ENCODE assay signal across 7 cellular contexts in genomic region chr10:87095241-87095945, GRCh38.
DNase-seq lines count a peak whose midpoint lies in the region; ATAC-seq lines count a peak whose summit lies in the region.

No MANE protein-coding gene starts in this region.

- peak; percentile 49 for DNase-seq in NCI-H1092 treated with DMSO at 0.1 percent for 48 hours (lab: John Stamatoyannopoulos, UW)
- peak; percentile 78 for DNase-seq in activated CD4-positive, CD25-positive, alpha-beta regulatory T cell treated with anti-CD3 and anti-CD28 coated beads, Interleukin-2, amount 50 U/mL, for 72 hours
- DNase-seq in cerebellar cortex (ENCODE audit: low spot score): peak; percentile 61
- peak; percentile 91 for DNase-seq in kidney tubule cell (ENCODE audit: low spot score)
- DNase-seq in stimulated activated CD4-positive, alpha-beta T cell treated with anti-CD3 and anti-CD28 coated beads, Interleukin-1b, Interleukin-23, amount 100 ng/mL, for 4 hours (ENCODE audit: low read depth in 2 of 2): peak; percentile 50 to 60

- peak; percentile 63 for ATAC-seq in GM18498 (IDR thresholded peaks at IDR 0.05; ENCODE audit: unreplicated experiment)
- ATAC-seq in HG02571 (IDR thresholded peaks at IDR 0.05; ENCODE audit: unreplicated experiment): peak; percentile 57

Comparison
In these comparisons a context has a peak if more than half of its experiments do, and no peak if none do; other contexts are left out.
1. Peak in every context shown above with its lines: DNase-seq and ATAC-seq.